ENCODE assay signal across 9 cellular contexts in the genomic region with DNA sequence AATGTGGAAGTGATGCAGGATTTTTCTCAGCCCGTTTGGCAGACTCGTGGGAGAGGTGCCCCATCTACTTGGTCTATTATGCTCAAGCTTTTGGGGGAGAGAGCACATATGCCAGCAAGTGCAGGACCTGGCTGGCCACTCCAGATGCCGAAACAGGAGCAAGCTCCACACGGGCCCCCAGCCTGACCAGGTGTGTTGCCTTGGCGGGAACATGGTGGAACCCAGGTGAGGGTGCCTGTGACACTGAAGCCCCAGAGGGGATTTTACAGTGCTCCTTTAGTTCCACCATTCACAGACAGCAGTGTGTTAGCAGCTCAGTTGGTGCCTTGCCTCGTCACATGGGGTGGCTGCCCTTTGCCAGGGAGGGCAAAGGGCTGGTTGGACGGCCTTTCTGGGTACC.
"Had no signal": no experiment of that assay in that cellular context is flagged by ENCODE, and none has a peak within 500 bp of the region (broad histone marks: within the 10 kb centered on the region; RNA-seq: fewer than 3 reads in every experiment).

No MANE protein-coding gene starts in this region.

- H3K27ac Mint-ChIP-seq: HFFc6 had no signal

- ATAC-seq: HCT116, HepG2 had no signal

- H2AFZ ChIP-seq: GM23248 had no signal

- H3K4me1 Mint-ChIP-seq: IgD-negative memory B cell had no signal

- H3K36me3 ChIP-seq: HAP-1 had no signal

- DNase-seq: GM23248, GOT3, H7, HFFc6 had no signal

- H3K9ac ChIP-seq: GM23248 had no signal

- H3K4me3 ChIP-seq: GM23248, HAP-1 had no signal

- FAIRE-seq: HepG2 had no signal

- H3K36me3 Mint-ChIP-seq: IgD-negative memory B cell had no signal

- H3K27ac ChIP-seq: GM23248, HL-60 had no signal

- H3K4me3 Mint-ChIP-seq: HFFc6, IgD-negative memory B cell had no signal

- H3K4me1 ChIP-seq: HAP-1 had no signal

- H3K9me3 ChIP-seq: HAP-1 had no signal

- H3K27me3 Mint-ChIP-seq: IgD-negative memory B cell had no signal
